ENCODE assay signal across 12 cellular contexts in the genomic region with DNA sequence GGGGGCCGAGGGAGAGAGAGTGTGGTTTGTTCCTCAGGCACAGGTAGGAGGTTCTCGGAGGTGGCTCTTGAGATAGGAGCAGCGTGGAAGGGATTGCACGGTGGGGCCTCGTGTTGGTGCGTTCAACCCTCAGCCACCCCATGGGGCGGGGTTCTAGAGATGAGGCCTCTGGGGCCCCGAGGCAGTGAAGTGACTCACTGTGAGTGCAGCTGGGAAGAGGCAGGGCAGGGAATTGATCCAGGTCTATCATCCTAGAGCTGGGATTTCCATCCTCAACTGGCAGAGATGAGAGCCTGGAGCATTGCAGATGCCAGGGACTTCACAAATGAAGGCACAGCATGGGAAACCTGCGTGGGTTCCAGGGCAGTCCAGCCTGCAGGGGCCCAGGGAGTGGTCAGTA. TPM values are rescaled to one million over a fixed set of nuclear protein-coding genes. Genes with fewer than 3 reads are reported as not detected.
DNase-seq lines count a peak whose midpoint lies in the region; ATAC-seq, FAIRE-seq and TF ChIP-seq lines count a peak whose summit lies in the region.
"Had no signal": no experiment of that assay in that cellular context is flagged by ENCODE, and none has a peak within 500 bp of the region (broad histone marks: within the 10 kb centered on the region; RNA-seq: fewer than 3 reads in every experiment).

No MANE protein-coding gene starts in this region.

- H3K4me3 Mint-ChIP-seq in mesothelial cell of epicardium = no peak overlapping the region
- H3K4me3 Mint-ChIP-seq: B cell, GM23338, T-cell had no signal

- BruUV-seq in IMR-90 (replicated peaks; lab: Mats Ljungman, UMichigan) = no TSS peak

- POLR2A ChIA-PET in IMR-90 (lab: Charles Lee; ENCODE audit: unreplicated experiment) = no interaction called here

- H3K27me3 ChIP-seq in IMR-90 (ENCODE audit: control insufficient read depth, insufficient read depth, low read length) (no peaks in the 10 kb centered on the region), bronchial epithelial cell (ENCODE audit: control insufficient read depth, insufficient read depth, low read length) (no peaks in the 10 kb centered on the region), heart left ventricle (no peaks in the 10 kb centered on the region)

- H3K36me3 ChIP-seq in IMR-90 (ENCODE audit: control insufficient read depth, insufficient read depth, low read length) (no peaks in the 10 kb centered on the region), bronchial epithelial cell (ENCODE audit: control insufficient read depth, insufficient read depth, low read length) (no peaks in the 10 kb centered on the region), heart left ventricle (peaks cover 0 to 7% (median 0%) of the 10 kb centered on the region in 9 donors)

- 100% methylated on average over 1 of the region's 9 CpGs; no CpG with 5 or more reads in 1 of the 2 experiments for WGBS in IMR-90 (ENCODE audit: extremely low coverage in 2 of 2, insufficient read length in 1 of 2), 2 experiments
- WGBS in heart left ventricle, 4 donors = 54 to 83% (median 80%) methylated on average over 7 to 9 of the region's 9 CpGs

- TF ChIP-seq POLR2A in IMR-90 (IDR thresholded peaks at IDR 0.05; ENCODE audit: low read depth, low read length) (no peak), heart left ventricle (IDR thresholded peaks at IDR 0.05) (no peak)

- H2BK15ac ChIP-seq in IMR-90 (ENCODE audit: low read depth, low read length) = peak overlapping the region; percentile 51; the same call in 1 of the 3 replicates

- H3K9me3 ChIP-seq in IMR-90 (ENCODE audit: control insufficient read depth, insufficient read depth, low read length) (no peaks in the 10 kb centered on the region), heart left ventricle (no peaks in the 10 kb centered on the region)

- H3K9me1 ChIP-seq in IMR-90 (ENCODE audit: insufficient read depth, low read length) = peaks cover 14% of the 10 kb centered on the region

- H3K56ac ChIP-seq in IMR-90 (ENCODE audit: extremely low read depth, insufficient read depth, low read length) = no peak overlapping the region

- H3K4me3 ChIP-seq in IMR-90 (ENCODE audit: insufficient read depth, low read depth, low read length) (no peak overlapping the region), bronchial epithelial cell (ENCODE audit: low read depth, low read length) (no peak overlapping the region), heart left ventricle (no peak overlapping the region)
- H3K4me3 ChIP-seq: GM23338 had no signal

- 0 out of 2 replicates have a peak overlapping the region, but pooled peaks have one; percentile 14 for H3K27ac ChIP-seq in IMR-90 (ENCODE audit: insufficient read depth, low read length)
- no peak overlapping the region for H3K27ac ChIP-seq in heart left ventricle

- peak overlapping the region; percentile 25 for H2BK5ac ChIP-seq in IMR-90 (ENCODE audit: low read depth, low read length, poor library complexity, severe bottlenecking)

- peak overlapping the region; percentile 76 for H3K4ac ChIP-seq in IMR-90 (ENCODE audit: low read depth, low read length)

- TF ChIP-seq RAD21 in IMR-90 (IDR thresholded peaks at IDR 0.05; ENCODE audit: low read length) = no peak

- DNase-seq in AG08396 (ENCODE audit: low spot score) = peak; percentile 69
- peak; percentile 65 for DNase-seq in IMR-90
- peak; percentile 66 for DNase-seq in bronchial epithelial cell (ENCODE audit: low read depth)
- DNase-seq in mesothelial cell of epicardium (ENCODE audit: low spot score in 2 of 2, unreplicated experiment in 2 of 2) = no peak
- DNase-seq in T-helper 9 cell = no peak
- DNase-seq in heart left ventricle = no peak
- DNase-seq: activated CD8-positive, alpha-beta memory T cell treated with anti-CD3 and anti-CD28 coated beads for 24 hours; T-cell had no signal

- H3K4me1 Mint-ChIP-seq in mesothelial cell of epicardium = peaks cover 11% of the 10 kb centered on the region

- peak overlapping the region; percentile 33; the same call in 1 of the 2 replicates for H3K14ac ChIP-seq in IMR-90 (replicated peaks; ENCODE audit: low read depth, low read length)

- dilution Hi-C loops in IMR-90 (cut with HindIII; ENCODE audit: low sequenced_read_pairs, unreplicated experiment) = no loop called here

- H3K4me1 ChIP-seq in IMR-90 (ENCODE audit: control insufficient read depth, insufficient read depth, low read length) (peaks cover 21% of the 10 kb centered on the region), heart left ventricle (peaks cover 0 to 19% (median 7%) of the 10 kb centered on the region in 12 donors)

- peak overlapping the region; percentile 20; the same call in 1 of the 2 replicates for H3K4me2 ChIP-seq in IMR-90 (ENCODE audit: low read depth, low read length)
- H3K4me2 ChIP-seq: GM23338 had no signal

- H4K8ac ChIP-seq in IMR-90 (ENCODE audit: low read depth in 2 of 2, low read length in 2 of 2) = peak overlapping the region in 1 of 2 experiments; percentile 91; a peak in 2 of 4 replicates

- CTCF ChIA-PET in IMR-90 (lab: Yijun Ruan, JAX) = interaction anchor here (0.6 to 1.5 kb wide), 3 partner anchors 11 to 303 kb away, joined by 3 to 4 read pairs (median 4); no protein-coding TSS in a partner anchor

- H3K9me3 Mint-ChIP-seq in mesothelial cell of epicardium = no peaks in the 10 kb centered on the region
- H3K9me3 Mint-ChIP-seq: GM23338, T-cell had no signal

- peak overlapping the region; percentile 77 for H2BK120ac ChIP-seq in IMR-90 (ENCODE audit: low read depth, low read length)

- peak overlapping the region; percentile 80 for H2AK9ac ChIP-seq in IMR-90 (replicated peaks; ENCODE audit: low read depth, low read length, poor library complexity)

- peak; percentile 73 for FAIRE-seq in bronchial epithelial cell (lab: Jason Lieb, UNC)

- peak overlapping the region; percentile 90 for H2AFZ ChIP-seq in IMR-90 (replicated peaks; ENCODE audit: low read length, poor library complexity)
- H2AFZ ChIP-seq: GM23338 had no signal

- H4K20me1 ChIP-seq in IMR-90 (ENCODE audit: insufficient read depth, low read length) = no peaks in the 10 kb centered on the region

- in situ Hi-C loops in IMR-90 (cut with MboI; ENCODE audit: low sequenced_read_pairs) = no loop called here

- peak overlapping the region; percentile 59 for H2BK20ac ChIP-seq in IMR-90 (ENCODE audit: low read depth, low read length)

- TF ChIP-seq CTCF in IMR-90 (conservative IDR thresholded peaks at IDR 0.05; ENCODE audit: low read depth, low read length) = no peak
- no peak for TF ChIP-seq CTCF in bronchial epithelial cell (IDR thresholded peaks at IDR 0.05; ENCODE audit: insufficient read depth, low read length, severe bottlenecking)
- TF ChIP-seq CTCF in mesothelial cell of epicardium (IDR thresholded peaks at IDR 0.05; ENCODE audit: unreplicated experiment) = no peak
- TF ChIP-seq CTCF in heart left ventricle (IDR thresholded peaks at IDR 0.05) = no peak

- H3K27me3 Mint-ChIP-seq in mesothelial cell of epicardium (ENCODE audit: low read depth) = no peaks in the 10 kb centered on the region
- H3K27me3 Mint-ChIP-seq: B cell, T-cell had no signal

- peak overlapping the region; percentile 64; the same call in 1 of the 2 replicates for H4K5ac ChIP-seq in IMR-90 (ENCODE audit: low read depth, low read length)

- H3K79me1 ChIP-seq in IMR-90 (ENCODE audit: low read depth in 1 of 2, low read length in 2 of 2) = peaks cover 0 to 5% of the 10 kb centered on the region in 2 experiments; a peak in 1 of 4 replicates

- peak overlapping the region; percentile 74 for H4K91ac ChIP-seq in IMR-90 (ENCODE audit: insufficient read depth, low read depth, low read length)

- ATAC-seq in IMR-90 (ENCODE audit: low read depth) (peak; percentile 87), heart left ventricle (no peak), GM19351 (IDR thresholded peaks at IDR 0.05; ENCODE audit: unreplicated experiment) (no peak), HG03457 (IDR thresholded peaks at IDR 0.05; ENCODE audit: unreplicated experiment) (no peak)
- ATAC-seq: GM23338, T-cell had no signal

- 0 out of 2 replicates have a peak overlapping the region, but pooled peaks have one; percentile 8 for H3K23ac ChIP-seq in IMR-90 (ENCODE audit: low read depth, low read length)

- H3K27ac Mint-ChIP-seq in mesothelial cell of epicardium = peak overlapping the region; percentile 59
- H3K27ac Mint-ChIP-seq: B cell, GM23338, T-cell had no signal

- peaks cover 9% of the 10 kb centered on the region for H3K36me3 Mint-ChIP-seq in mesothelial cell of epicardium
- H3K36me3 Mint-ChIP-seq: T-cell had no signal

- H3K18ac ChIP-seq in IMR-90 (ENCODE audit: low read depth, low read length) = peak overlapping the region; percentile 79

- H3K9ac ChIP-seq in IMR-90 (ENCODE audit: low read depth, low read length) = peak overlapping the region; percentile 27; the same call in 1 of the 2 replicates

- H2AK5ac ChIP-seq in IMR-90 (ENCODE audit: low read depth, low read length) = peak overlapping the region; percentile 69; the same call in 1 of the 2 replicates

- intact Hi-C loops in IMR-90 (cut with micrococcal nuclease) = no loop called here
- intact Hi-C loops in heart left ventricle (cut with DNase I) = no loop called here

RNA-seq across cellular contexts. Expression of gene SMARCB1, which starts 5.2 kb away (rescaled TPM):
- 97.5 and 110 TPM in 2 replicates for total RNA-seq in IMR-90 (2012; rRNA removed)
- polyA plus RNA-seq in IMR-90 (2012; rRNA removed) = 157 and 159 TPM in 2 replicates
- 143 and 158 TPM in 2 replicates for polyA plus RNA-seq in IMR-90 (2012; cell fraction: cytosol; rRNA removed)
- polyA plus RNA-seq in IMR-90 (2012; cell fraction: nucleus; rRNA removed; ENCODE audit: low replicate concordance) = 79.7 and 79.9 TPM in 2 replicates
- total RNA-seq in bronchial epithelial cell = 19.5 and 21.5 TPM in 2 replicates
- 182 to 192 TPM (median 184 TPM) in 3 replicates for total RNA-seq in mesothelial cell of epicardium
- total RNA-seq in heart left ventricle = 10 to 100 TPM; 32.8 to 54.2 (median 45.6) TPM
- 10 to 100 TPM; 30.2 to 75.3 TPM for polyA plus RNA-seq in heart left ventricle

RNA-seq across cellular contexts. Expression of gene MMP11, which starts 8.9 kb away (rescaled TPM):
- total RNA-seq in IMR-90 (2012; rRNA removed) = 1.4 and 2.2 TPM in 2 replicates
- polyA plus RNA-seq in IMR-90 (2012; rRNA removed) = 5.9 and 6.0 TPM in 2 replicates
- 6.5 and 10.3 TPM in 2 replicates for polyA plus RNA-seq in IMR-90 (2012; cell fraction: cytosol; rRNA removed)
- 5.3 and 10.6 TPM in 2 replicates for polyA plus RNA-seq in IMR-90 (2012; cell fraction: nucleus; rRNA removed; ENCODE audit: low replicate concordance)
- 0.38 and 0.53 TPM in 2 replicates for total RNA-seq in bronchial epithelial cell
- total RNA-seq in mesothelial cell of epicardium = 510 to 566 TPM (median 528 TPM) in 3 replicates
- 10 to 100 TPM in 5 of 9 donors, 1 to 10 TPM in 4; 5.2 to 17.0 (median 10.4) TPM for total RNA-seq in heart left ventricle
- 10 to 100 TPM in 1 of 2 donors, 1 to 10 TPM in 1; 6.2 to 10.5 TPM for polyA plus RNA-seq in heart left ventricle

RNA-seq across cellular contexts. Expression of gene CHCHD10, which starts 13.8 kb away (rescaled TPM):
- total RNA-seq in IMR-90 (2012; rRNA removed) (1.4 and 2.2 TPM in 2 replicates), bronchial epithelial cell (4.5 and 11.5 TPM in 2 replicates), mesothelial cell of epicardium (56.6 to 61.9 TPM (median 61.8 TPM) in 3 replicates), heart left ventricle (1,000 to 10,000 TPM in 3 of 9 donors, 100 to 1,000 TPM in 6; 374 to 1,458 (median 944) TPM)
- polyA plus RNA-seq in IMR-90 (2012; rRNA removed) (10.8 and 11.2 TPM in 2 replicates), heart left ventricle (1,000 to 10,000 TPM in 1 of 2 donors, 100 to 1,000 TPM in 1; 393 to 2,069 TPM)
- 3.3 and 4.8 TPM in 2 replicates for polyA plus RNA-seq in IMR-90 (2012; cell fraction: cytosol; rRNA removed)
- polyA plus RNA-seq in IMR-90 (2012; cell fraction: nucleus; rRNA removed; ENCODE audit: low replicate concordance) = 1.6 and 4.7 TPM in 2 replicates

RNA-seq across cellular contexts. Expression of gene C22orf15, which starts 18.7 kb away (rescaled TPM):
- total RNA-seq in IMR-90 (2012; rRNA removed) = 1.7 and 2.3 TPM in 2 replicates
- polyA plus RNA-seq in IMR-90 (2012; rRNA removed) = 3.1 and 3.5 TPM in 2 replicates
- polyA plus RNA-seq in IMR-90 (2012; cell fraction: cytosol; rRNA removed) = 4.2 and 4.6 TPM in 2 replicates
- polyA plus RNA-seq in IMR-90 (2012; cell fraction: nucleus; rRNA removed; ENCODE audit: low replicate concordance) = 7.1 and 11.0 TPM in 2 replicates
- total RNA-seq in bronchial epithelial cell = not detected in 2 replicates
- total RNA-seq in mesothelial cell of epicardium = 0.36 to 0.82 TPM (median 0.52 TPM) in 3 replicates
- not detected for total RNA-seq in heart left ventricle
- not detected for polyA plus RNA-seq in heart left ventricle

RNA-seq across cellular contexts. Expression of gene VPREB3, which starts 27.3 kb away (rescaled TPM):
- total RNA-seq in IMR-90 (2012; rRNA removed) = not detected in 2 replicates
- not detected in 2 replicates for polyA plus RNA-seq in IMR-90 (2012; rRNA removed)
- not detected in 2 replicates for polyA plus RNA-seq in IMR-90 (2012; cell fraction: cytosol; rRNA removed)
- not detected in 2 replicates for polyA plus RNA-seq in IMR-90 (2012; cell fraction: nucleus; rRNA removed; ENCODE audit: low replicate concordance)
- total RNA-seq in bronchial epithelial cell = not detected in 2 replicates
- 0.52 TPM in 1 of 3 replicates, not detected in the others for total RNA-seq in mesothelial cell of epicardium
- total RNA-seq in heart left ventricle = 1 to 10 TPM in 2 of 9 donors, under 1 TPM in 4, not detected in 3; 0.63 to 3.2 (median 0.84) TPM
- under 1 TPM; 0.75 to 0.80 TPM for polyA plus RNA-seq in heart left ventricle
- total RNA-seq: GM23338 had no signal

Comparison
In these comparisons a context has a peak if more than half of its experiments do, and no peak if none do; other contexts are left out.
1. DNase-seq: peak in AG08396 (single experiment), IMR-90 (single experiment) and bronchial epithelial cell (single experiment); none in mesothelial cell of epicardium (0 of 2), T-helper 9 cell (single experiment) and heart left ventricle (0 of 5).
2. RNA of gene MMP11, which starts 8.9 kb away (total RNA-seq): 510 to 566 TPM in mesothelial cell of epicardium; 5.2 to 17.0 TPM in heart left ventricle, 1.4 to 2.2 TPM in IMR-90 and 0.38 to 0.53 TPM in bronchial epithelial cell; every median in the first group is over 10 times any median in the second.